Comparison of ENCODE assay signal across 15 cellular contexts in the genomic region with DNA sequence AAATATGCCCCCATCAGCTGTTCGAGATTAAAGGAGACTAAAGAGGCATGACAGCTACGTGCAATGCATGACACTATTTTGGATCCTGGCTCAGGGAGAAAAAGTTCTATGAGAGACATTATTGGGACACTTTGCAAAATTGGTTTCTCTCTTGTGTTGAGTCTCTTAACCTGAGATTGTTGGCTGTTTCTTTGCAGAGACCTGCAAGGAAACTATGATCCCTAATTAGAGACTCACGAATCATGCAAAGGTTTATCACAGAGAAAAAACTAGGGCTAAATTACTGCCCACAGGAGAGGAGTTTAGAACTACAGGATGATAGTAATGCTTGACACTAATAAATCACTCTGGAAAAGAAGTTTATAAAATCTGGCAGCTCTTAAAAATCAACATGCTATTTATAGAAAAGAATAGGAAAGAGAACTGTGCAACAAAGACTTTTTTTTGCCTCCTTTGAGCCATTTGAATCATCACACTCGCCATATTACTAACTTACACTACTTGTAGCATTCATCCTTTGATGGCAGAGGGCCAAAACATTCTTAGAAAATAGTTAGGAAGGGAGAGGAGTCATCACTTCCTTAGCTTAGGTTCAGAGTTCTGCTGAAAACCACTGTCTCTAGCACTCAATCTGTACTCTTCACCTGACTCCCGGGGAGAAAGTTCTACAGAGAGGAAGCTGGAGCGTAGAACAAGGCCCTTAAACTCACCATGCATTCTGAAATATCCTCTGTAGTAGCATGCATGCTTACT. TPM values are rescaled to one million over a fixed set of nuclear protein-coding genes. Genes with fewer than 3 reads are reported as not detected.
A peak's percentile ranks its signal among the peaks of the same experiment; 100 is the strongest.
DNase-seq lines count a peak whose midpoint lies in the region; TF ChIP-seq lines count a peak whose summit lies in the region.
"Had no signal": no experiment of that assay in that cellular context is flagged by ENCODE, and none has a peak within 500 bp of the region (broad histone marks: within the 10 kb centered on the region; RNA-seq: fewer than 3 reads in every experiment).

No MANE protein-coding gene starts in this region.

- H3K4me1 ChIP-seq in A673 (ENCODE audit: insufficient read depth, low read length, poor library complexity, severe bottlenecking) = peaks cover 11% of the 10 kb centered on the region
- peaks cover 35% of the 10 kb centered on the region for H3K4me1 ChIP-seq in SJCRH30
- H3K4me1 ChIP-seq: upper lobe of right lung had no signal

- intact Hi-C loops in A673 (cut with micrococcal nuclease; ENCODE audit: unreplicated experiment) = no loop called here

- H3K4me3 ChIP-seq in A673 (ENCODE audit: low read depth, low read length, poor library complexity, severe bottlenecking) (no peak overlapping the region), SJCRH30 (no peak overlapping the region), coronary artery (no peak overlapping the region)
- H3K4me3 ChIP-seq: upper lobe of right lung had no signal

- H3K27ac ChIP-seq in A673 (ENCODE audit: low read depth, low read length, poor library complexity, severe bottlenecking) = no peak overlapping the region
- peak overlapping the region; percentile 82; the same call in 1 of the 2 replicates for H3K27ac ChIP-seq in SJCRH30
- H3K27ac ChIP-seq in coronary artery = no peak overlapping the region
- H3K27ac ChIP-seq: upper lobe of right lung had no signal

- TF ChIP-seq CTCF in A673 (conservative IDR thresholded peaks at IDR 0.05; ENCODE audit: low read depth, low read length) (no peak), coronary artery (IDR thresholded peaks at IDR 0.05) (no peak)

- no TSS peak for BruUV-seq in A673 (replicated peaks; lab: Mats Ljungman, UMichigan)

- no peaks in the 10 kb centered on the region for H3K36me3 ChIP-seq in A673 (ENCODE audit: insufficient read depth, low read length, poor library complexity, severe bottlenecking)
- H3K36me3 ChIP-seq in SJCRH30 = no peaks in the 10 kb centered on the region
- H3K36me3 ChIP-seq: upper lobe of right lung had no signal

- CTCF ChIA-PET in A673 (lab: Charles Lee) = no interaction called here

- H3K27me3 ChIP-seq in A673 (replicated peaks; ENCODE audit: insufficient read depth, low read depth, low read length, poor library complexity) (no peaks in the 10 kb centered on the region), SJCRH30 (no peaks in the 10 kb centered on the region)

- POLR2A ChIA-PET in A673 (lab: Charles Lee; ENCODE audit: low non-redundant PET) = no interaction called here

- H3K9me3 ChIP-seq in A673 (ENCODE audit: low read depth, low read length, poor library complexity, severe bottlenecking) (no peaks in the 10 kb centered on the region), SJCRH30 (replicated peaks) (peaks cover 5% of the 10 kb centered on the region; the same call in 1 of the 2 replicates)
- H3K9me3 ChIP-seq: upper lobe of right lung had no signal

- peak; percentile 79 for DNase-seq in A673 (ENCODE audit: low spot score)
- DNase-seq in EH (ENCODE audit: low read depth) = peak; percentile 78
- DNase-seq in SJCRH30 = peak; percentile 24 to 62
- peak; percentile 33 for DNase-seq in fibroblast of the conjunctiva (ENCODE audit: low read depth)
- DNase-seq in CD1c-positive myeloid dendritic cell (ENCODE audit: extremely low spot score) = no peak
- DNase-seq in NCI-H1092 (lab: John Stamatoyannopoulos, UW) = no peak
- no peak for DNase-seq in coronary artery (ENCODE audit: low spot score)
- DNase-seq in DMS 273 (lab: John Stamatoyannopoulos, UW; ENCODE audit: unreplicated experiment) = no peak
- DNase-seq: activated B cell treated with CpG ODN at 0.5 μM for 24 hours; C1 segment of cervical spinal cord; effector memory CD4-positive, alpha-beta T cell; H9; kidney; stimulated activated CD8-positive, alpha-beta memory T cell treated with anti-CD3 and anti-CD28 coated beads, Interleukin-4, amount 100 ng/mL, for 48 hours; upper lobe of right lung had no signal

RNA-seq across cellular contexts. Expression of a gene that starts 25.3 kb away (rescaled TPM):
- 37.0 and 46.1 TPM in 2 replicates for total RNA-seq in A673 (2021)
- total RNA-seq in SJCRH30 (2014; rRNA removed; shearing (Covaris generic)) = 110 and 114 TPM in 2 replicates
- total RNA-seq: activated B cell treated with CpG ODN at 0.5 μM for 24 hours, H9 had no signal

Comparison
In these comparisons a context has a peak if more than half of its experiments do, and no peak if none do; other contexts are left out.
1. DNase-seq: peak in A673 (single experiment), EH (single experiment), SJCRH30 (2 of 2) and fibroblast of the conjunctiva (single experiment); none in CD1c-positive myeloid dendritic cell (single experiment), NCI-H1092 (single experiment), coronary artery (single experiment) and DMS 273 (single experiment).